In the genomic region with DNA sequence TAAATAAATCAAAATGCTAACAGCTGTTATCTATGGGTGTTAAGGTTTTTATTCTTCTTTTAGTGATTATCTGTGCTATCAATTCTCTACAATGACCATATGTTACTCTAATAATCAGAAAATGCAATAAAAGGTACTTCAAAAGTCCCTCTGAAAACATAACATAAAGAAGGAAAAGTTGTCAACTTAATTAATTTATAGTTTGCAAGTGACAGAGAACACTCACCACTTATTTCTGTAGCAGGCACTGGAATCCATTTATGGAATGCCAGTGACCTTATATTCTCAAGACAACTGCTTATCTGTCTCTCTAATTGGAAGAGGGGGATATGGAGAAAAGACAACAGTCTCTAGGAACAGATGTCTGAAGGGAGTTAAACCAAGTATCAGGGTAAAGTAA, we compare ENCODE assay signal across 24 cellular contexts.
"Had no signal": no experiment of that assay in that cellular context is flagged by ENCODE, and none has a peak within 500 bp of the region (broad histone marks: within the 10 kb centered on the region; RNA-seq: fewer than 3 reads in every experiment).

No MANE protein-coding gene starts in this region.

- H3K27ac ChIP-seq: dorsolateral prefrontal cortex, epithelial cell of prostate, gastrocnemius medialis, lower lobe of right lung, neutrophil, pancreas, right lobe of liver, stomach, thyroid gland, vagina had no signal

- H3K4me3 ChIP-seq: dorsolateral prefrontal cortex, gastrocnemius medialis, lower lobe of right lung, mucosa of descending colon, pancreas, right lobe of liver, stomach, thyroid gland, vagina had no signal

- ATAC-seq: esophagus mucosa; gastrocnemius medialis; left ventricle myocardium superior; lower lobe of right lung; mucosa of descending colon; natural killer cell; pancreas; right lobe of liver; stimulated activated effector memory CD8-positive, alpha-beta T cell treated with anti-CD3 and anti-CD28 coated beads, Interleukin-12 subunit alpha, Interleukin-12 subunit beta, amount 100 ng/mL, for 72 hours had no signal

- H3K27me3 ChIP-seq: gastrocnemius medialis, neutrophil, stomach, thyroid gland, vagina had no signal

- H3K4me1 ChIP-seq: gastrocnemius medialis, lower lobe of right lung, pancreas, right lobe of liver, stomach, vagina had no signal

- DNase-seq: dorsolateral prefrontal cortex; effector CD4-positive, alpha-beta T cell; gastrocnemius medialis; head of caudate nucleus; left ventricle myocardium superior; lower lobe of right lung; mucosa of descending colon; natural killer cell; pancreas; retina; right lobe of liver; stimulated activated CD4-positive, alpha-beta T cell treated with anti-CD3 and anti-CD28 coated beads, Interleukin-2, amount 100 ng/mL, for 24 hours; stimulated activated CD4-positive, alpha-beta T cell treated with anti-CD3 and anti-CD28 coated beads, Interleukin-4, amount 100 ng/mL, for 24 hours; stimulated activated naive CD4-positive, alpha-beta T cell treated with Interleukin-2 at 50 U/mL for 16 hours; stomach; thyroid gland; trophoblast cell had no signal

- FAIRE-seq: colon, keratinocyte, pancreas had no signal

- H3K36me3 ChIP-seq: gastrocnemius medialis, lower lobe of right lung, neutrophil, pancreas, right lobe of liver, stomach, thyroid gland, vagina had no signal

- H3K9me3 ChIP-seq: gastrocnemius medialis, lower lobe of right lung, mucosa of descending colon, neutrophil, pancreas, right lobe of liver, stomach, thyroid gland, vagina had no signal
